In genomic region chr6:103284835-103285234, GRCh38 we compare ENCODE assay signal across 16 cellular contexts.
A peak's percentile ranks its signal among the peaks of the same experiment; 100 is the strongest.
DNase-seq lines count a peak whose midpoint lies in the region; ATAC-seq and TF ChIP-seq lines count a peak whose summit lies in the region.
"Had no signal": no experiment of that assay in that cellular context is flagged by ENCODE, and none has a peak within 500 bp of the region (broad histone marks: within the 10 kb centered on the region; RNA-seq: fewer than 3 reads in every experiment).

No MANE protein-coding gene starts in this region.

- ATAC-seq in right lobe of liver (peak; percentile 48 to 79 (median 58)), HG03571 (IDR thresholded peaks at IDR 0.05; ENCODE audit: unreplicated experiment) (no peak)
- ATAC-seq: CD8-positive, alpha-beta T cell had no signal

- 59% methylated on average over 2 of the region's 2 CpGs for WGBS in hepatocyte (ENCODE audit: low lambda C conversion rate, missing lambda C conversion rate)
- WGBS in right lobe of liver (ENCODE audit: insufficient coverage, low coverage, low lambda C conversion rate, missing lambda C conversion rate): 13% methylated on average over 2 of the region's 2 CpGs

- H3K4me2 ChIP-seq in hepatocyte: peak overlapping the region; percentile 19

- no peaks in the 10 kb centered on the region for H3K9me2 ChIP-seq in hepatocyte (replicated peaks; ENCODE audit: insufficient read depth)

- H2AFZ ChIP-seq in hepatocyte: no peak overlapping the region

- DNase-seq in G401 (ENCODE audit: low spot score) (peak; percentile 0), hepatocyte (ENCODE audit: low spot score) (no peak), right lobe of liver (no peak), dedifferentiated amniotic fluid mesenchymal stem cell (ENCODE audit: extremely low spot score) (no peak)
- DNase-seq in effector CD8-positive, alpha-beta T cell (lab: John Stamatoyannopoulos, UW): no peak
- DNase-seq: C1 segment of cervical spinal cord; Caco-2; CD4-positive, CD25-positive, alpha-beta regulatory T cell; CD8-positive, alpha-beta T cell; DMS79; EL; GF-D8; GOT3; HFFc6 had no signal

- intact Hi-C loops in right lobe of liver (cut with DNase I): no loop called here

- H3K4me1 ChIP-seq in hepatocyte (ENCODE audit: insufficient read depth): no peaks in the 10 kb centered on the region
- H3K4me1 ChIP-seq in right lobe of liver: no peaks in the 10 kb centered on the region
- H3K4me1 ChIP-seq: Caco-2, HAP-1 had no signal

- H4K20me1 ChIP-seq in hepatocyte (ENCODE audit: insufficient read depth, poor library complexity, severe bottlenecking): no peaks in the 10 kb centered on the region

- no peaks in the 10 kb centered on the region for H3K79me2 ChIP-seq in hepatocyte

- no peaks in the 10 kb centered on the region for H3K36me3 ChIP-seq in hepatocyte (replicated peaks; ENCODE audit: insufficient read depth, low read depth)
- no peaks in the 10 kb centered on the region for H3K36me3 ChIP-seq in right lobe of liver
- H3K36me3 ChIP-seq: HAP-1 had no signal

- in situ Hi-C loops in G401 (cut with HindIII; ENCODE audit: low sequenced_read_pairs): no loop called here

- H3K4me3 ChIP-seq in hepatocyte (no peak overlapping the region), right lobe of liver (no peak overlapping the region)
- H3K4me3 ChIP-seq: HAP-1 had no signal

- no peak for TF ChIP-seq POLR2A in right lobe of liver (IDR thresholded peaks at IDR 0.05)

- TF ChIP-seq CTCF in hepatocyte (IDR thresholded peaks at IDR 0.05; ENCODE audit: poor library complexity): no peak
- no peak for TF ChIP-seq CTCF in right lobe of liver (IDR thresholded peaks at IDR 0.05)

- H3K27ac ChIP-seq in hepatocyte (no peak overlapping the region), right lobe of liver (no peak overlapping the region)

- H3K27me3 ChIP-seq in hepatocyte (no peaks in the 10 kb centered on the region), right lobe of liver (no peaks in the 10 kb centered on the region)

- no peaks in the 10 kb centered on the region for H3K9me3 ChIP-seq in hepatocyte (ENCODE audit: low read depth)
- no peaks in the 10 kb centered on the region for H3K9me3 ChIP-seq in right lobe of liver
- H3K9me3 ChIP-seq: HAP-1 had no signal
